ENCODE assay signal across 7 cellular contexts in genomic region chr12:53221203-53222076, GRCh38. TPM values are rescaled to one million over a fixed set of nuclear protein-coding genes. Genes with fewer than 3 reads are reported as not detected.
DNase-seq lines count a peak whose midpoint lies in the region; ATAC-seq and TF ChIP-seq lines count a peak whose summit lies in the region.

No MANE protein-coding gene starts in this region.

- H3K9me2 ChIP-seq in Karpas-422 (replicated peaks; ENCODE audit: insufficient read depth, low read length) = no peaks in the 10 kb centered on the region

- H3K9ac ChIP-seq in Karpas-422 (ENCODE audit: low read length) = peak overlapping the region; percentile 91

- DNase-seq in GM03348 (ENCODE audit: low spot score) (peak; percentile 90), Karpas-422 (peak; percentile 75), endothelial cell (ENCODE audit: low spot score) (peak; percentile 69), mesenteric fat pad (ENCODE audit: low spot score) (peak; percentile 93)
- peak; percentile 12 for DNase-seq in activated CD4-positive, CD25-positive, alpha-beta regulatory T cell treated with anti-CD3 and anti-CD28 coated beads, Interleukin-2, amount 50 U/mL, for 16 hours (ENCODE audit: low read depth, low spot score)

- H3K36me3 Mint-ChIP-seq in endothelial cell (ENCODE audit: low read depth, unreplicated experiment) = peaks cover 4% of the 10 kb centered on the region

- no peaks in the 10 kb centered on the region for H3K36me3 ChIP-seq in Karpas-422 (ENCODE audit: insufficient read depth, low read length)
- H3K36me3 ChIP-seq in thymus (ENCODE audit: control insufficient read depth, insufficient read depth) = no peaks in the 10 kb centered on the region

- H3K4me2 ChIP-seq in Karpas-422 (ENCODE audit: low read depth, low read length, poor library complexity, severe bottlenecking) = peak overlapping the region; percentile 100

- peak overlapping the region; percentile 27 for H3K27ac Mint-ChIP-seq in endothelial cell (ENCODE audit: unreplicated experiment)

- peak overlapping the region; percentile 100 for H2AFZ ChIP-seq in Karpas-422 (ENCODE audit: low read length)

- H3K4me3 Mint-ChIP-seq in endothelial cell (ENCODE audit: unreplicated experiment) = peak overlapping the region; percentile 91

- H3K9me3 ChIP-seq in Karpas-422 (ENCODE audit: low read length) = no peaks in the 10 kb centered on the region
- H3K9me3 ChIP-seq in thymus (ENCODE audit: control insufficient read depth) = no peaks in the 10 kb centered on the region

- peaks cover 10% of the 10 kb centered on the region for H3K27me3 Mint-ChIP-seq in endothelial cell (ENCODE audit: unreplicated experiment)

- H3K4me1 ChIP-seq in Karpas-422 (ENCODE audit: low read length) (peaks cover 29% of the 10 kb centered on the region), thymus (ENCODE audit: control insufficient read depth, insufficient read depth, low read length) (peaks cover 14% of the 10 kb centered on the region)

- peaks cover 68% of the 10 kb centered on the region for H3K4me1 Mint-ChIP-seq in endothelial cell (ENCODE audit: unreplicated experiment)

- ATAC-seq in GM21515 (IDR thresholded peaks at IDR 0.05; ENCODE audit: unreplicated experiment) = peak; percentile 23

- TF ChIP-seq CTCF in endothelial cell (IDR thresholded peaks at IDR 0.05; ENCODE audit: unreplicated experiment) = no peak

- H3K27me3 ChIP-seq in Karpas-422 (ENCODE audit: low read length) (0 out of 2 replicates have a peak, but pooled peaks cover 3% of the 10 kb centered on the region), thymus (ENCODE audit: control insufficient read depth, insufficient read depth) (peaks cover 13% of the 10 kb centered on the region)

- peak overlapping the region; percentile 67 for H3K4me3 ChIP-seq in Karpas-422 (ENCODE audit: low read length)
- H3K4me3 ChIP-seq in thymus (ENCODE audit: low read length) = peak overlapping the region; percentile 70

- H3K27ac ChIP-seq in Karpas-422 (ENCODE audit: low read length) (peak overlapping the region; percentile 80), thymus (ENCODE audit: low read depth) (peak overlapping the region; percentile 98)

- H3K9me3 Mint-ChIP-seq in endothelial cell (ENCODE audit: unreplicated experiment) = no peaks in the 10 kb centered on the region

- H4K20me1 ChIP-seq in Karpas-422 (ENCODE audit: insufficient read depth, low read depth, low read length) = no peaks in the 10 kb centered on the region

- 1% methylated on average over 71 of the region's 71 CpGs for WGBS in thymus

- H3K79me2 ChIP-seq in Karpas-422 (ENCODE audit: low read length) = no peaks in the 10 kb centered on the region

RNA-seq across cellular contexts. Expression of gene RARG, which starts 10.6 kb away (rescaled TPM):
- total RNA-seq in Karpas-422 (2014; rRNA removed; shearing (Covaris generic); ENCODE audit: low replicate concordance) = 1.7 and 6.5 TPM in 2 replicates
- total RNA-seq in endothelial cell (ENCODE audit: unreplicated experiment) = 7.9 TPM
- total RNA-seq in mesenteric fat pad = 18.0 TPM
- 8.5 TPM for polyA plus RNA-seq in thymus

RNA-seq across cellular contexts. Expression of gene ITGB7, which starts 14.4 kb away (rescaled TPM):
- 124 and 159 TPM in 2 replicates for total RNA-seq in Karpas-422 (2014; rRNA removed; shearing (Covaris generic); ENCODE audit: low replicate concordance)
- total RNA-seq in endothelial cell (ENCODE audit: unreplicated experiment) (0.56 TPM), mesenteric fat pad (2.3 TPM)
- 9.5 TPM for polyA plus RNA-seq in thymus

RNA-seq across cellular contexts. Expression of gene CSAD, which starts 40.7 kb away (rescaled TPM):
- 13.1 and 19.2 TPM in 2 replicates for total RNA-seq in Karpas-422 (2014; rRNA removed; shearing (Covaris generic); ENCODE audit: low replicate concordance)
- total RNA-seq in endothelial cell (ENCODE audit: unreplicated experiment) (23.8 TPM), mesenteric fat pad (296 TPM)
- polyA plus RNA-seq in thymus = 61.7 TPM

RNA-seq across cellular contexts. Expression of gene ZNF740, which starts 40.9 kb away (rescaled TPM):
- 24.0 and 30.6 TPM in 2 replicates for total RNA-seq in Karpas-422 (2014; rRNA removed; shearing (Covaris generic); ENCODE audit: low replicate concordance)
- total RNA-seq in endothelial cell (ENCODE audit: unreplicated experiment) = 47.6 TPM
- total RNA-seq in mesenteric fat pad = 39.7 TPM
- polyA plus RNA-seq in thymus = 10.3 TPM

RNA-seq across cellular contexts. Expression of gene ESPL1, which starts 46.7 kb away (rescaled TPM):
- total RNA-seq in Karpas-422 (2014; rRNA removed; shearing (Covaris generic); ENCODE audit: low replicate concordance) = 9.4 and 22.8 TPM in 2 replicates
- 11.8 TPM for total RNA-seq in endothelial cell (ENCODE audit: unreplicated experiment)
- total RNA-seq in mesenteric fat pad = 0.67 TPM
- 1.7 TPM for polyA plus RNA-seq in thymus

Comparison
In these comparisons a context has a peak if more than half of its experiments do, and no peak if none do; other contexts are left out.
1. Peak in every context shown above with its lines: DNase-seq, ATAC-seq, H3K4me3 ChIP-seq and H3K27ac ChIP-seq.
2. DNase-seq: peak in every context shown above with its lines; median percentile 93 in mesenteric fat pad; 90 in GM03348; 75 in Karpas-422; 69 in endothelial cell; 12 in activated CD4-positive, CD25-positive, alpha-beta regulatory T cell treated with anti-CD3 and anti-CD28 coated beads, Interleukin-2, amount 50 U/mL, for 16 hours.
3. RNA of gene ITGB7, which starts 14.4 kb away (total RNA-seq): 124 to 159 TPM in Karpas-422; 2.3 TPM in mesenteric fat pad (single experiment) and 0.56 TPM in endothelial cell (single experiment); every median in the first group is over 10 times any median in the second.
4. RNA of gene CSAD, which starts 40.7 kb away (total RNA-seq): 296 TPM in mesenteric fat pad (single experiment); 23.8 TPM in endothelial cell (single experiment) and 13.1 to 19.2 TPM in Karpas-422; every median in the first group is over 10 times any median in the second.